Comparison of ENCODE assay signal across 12 cellular contexts in genomic region chr12:54261817-54262402, GRCh38. TPM values are rescaled to one million over a fixed set of nuclear protein-coding genes. Genes with fewer than 3 reads are reported as not detected.
A peak's percentile ranks its signal among the peaks of the same experiment; 100 is the strongest.
DNase-seq lines count a peak whose midpoint lies in the region; ATAC-seq and TF ChIP-seq lines count a peak whose summit lies in the region.
"Had no signal": no experiment of that assay in that cellular context is flagged by ENCODE, and none has a peak within 500 bp of the region (broad histone marks: within the 10 kb centered on the region; RNA-seq: fewer than 3 reads in every experiment).

No MANE protein-coding gene starts in this region.

- H3K36me3 ChIP-seq in BLaER1 = peaks cover 53% of the 10 kb centered on the region
- peaks cover 9% of the 10 kb centered on the region for H3K36me3 ChIP-seq in Karpas-422 (ENCODE audit: insufficient read depth, low read length)
- H3K36me3 ChIP-seq in muscle layer of duodenum (ENCODE audit: control insufficient read depth in 1 of 2, insufficient read depth in 2 of 2, low read length in 2 of 2) = peaks cover 5 to 12% of the 10 kb centered on the region in 2 donors

- no peak for DNase-seq in Karpas-422
- no peak for DNase-seq in germinal center (ENCODE audit: low spot score)
- no peak for DNase-seq in NCI-H2171 (lab: John Stamatoyannopoulos, UW)
- DNase-seq in ureter (ENCODE audit: low spot score) = no peak
- DNase-seq: activated naive CD4-positive, alpha-beta T cell treated with anti-CD3 and anti-CD28 coated beads, Interleukin-2, amount 10 ng/mL, durations not matched to agents 7 days and 5 days; NCI-H1105 treated with DMSO at 0.1 percent for 48 hours; retina had no signal

- H3K9me3 ChIP-seq in BLaER1 (no peaks in the 10 kb centered on the region), Karpas-422 (ENCODE audit: low read length) (no peaks in the 10 kb centered on the region), muscle layer of duodenum (ENCODE audit: control insufficient read depth in 1 of 2, low read length in 2 of 2) (no peaks in the 10 kb centered on the region)

- peak overlapping the region; percentile 21 to 55 (median 41) for H3K4me3 Mint-ChIP-seq in brain
- H3K4me3 Mint-ChIP-seq: activated naive CD4-positive, alpha-beta T cell treated with anti-CD3 and anti-CD28 coated beads, Interleukin-2, amount 10 ng/mL, durations not matched to agents 7 days and 5 days had no signal

- TF ChIP-seq CTCF in brain (conservative IDR thresholded peaks at IDR 0.05) = no peak

- H3K27me3 ChIP-seq in BLaER1 (no peaks in the 10 kb centered on the region), Karpas-422 (ENCODE audit: low read length) (no peaks in the 10 kb centered on the region), muscle layer of duodenum (ENCODE audit: low read depth, low read length) (no peaks in the 10 kb centered on the region)

- H4K20me1 ChIP-seq in BLaER1 (peaks cover 93% of the 10 kb centered on the region), Karpas-422 (ENCODE audit: insufficient read depth, low read depth, low read length) (no peaks in the 10 kb centered on the region)

- H3K4me1 ChIP-seq in BLaER1 = peaks cover 60% of the 10 kb centered on the region
- peaks cover 63% of the 10 kb centered on the region for H3K4me1 ChIP-seq in Karpas-422 (ENCODE audit: low read length)
- H3K4me1 ChIP-seq in muscle layer of duodenum (ENCODE audit: control insufficient read depth in 1 of 2, insufficient read depth in 2 of 2, low read length in 2 of 2) = peaks cover 8 to 18% of the 10 kb centered on the region in 2 donors

- H3K27me3 Mint-ChIP-seq in brain = no peaks in the 10 kb centered on the region
- H3K27me3 Mint-ChIP-seq: activated naive CD4-positive, alpha-beta T cell treated with anti-CD3 and anti-CD28 coated beads, Interleukin-2, amount 10 ng/mL, durations not matched to agents 7 days and 5 days had no signal

- peaks cover 0 to 2% (median 0%) of the 10 kb centered on the region in 5 experiments for H3K9me3 Mint-ChIP-seq in brain
- H3K9me3 Mint-ChIP-seq: activated naive CD4-positive, alpha-beta T cell treated with anti-CD3 and anti-CD28 coated beads, Interleukin-2, amount 10 ng/mL, durations not matched to agents 7 days and 5 days had no signal

- H3K4me3 ChIP-seq in BLaER1 = no peak overlapping the region
- no peak overlapping the region for H3K4me3 ChIP-seq in Karpas-422 (ENCODE audit: low read length)
- no peak overlapping the region for H3K4me3 ChIP-seq in muscle layer of duodenum (ENCODE audit: low read depth in 1 of 2, low read length in 2 of 2)

- peak overlapping the region; percentile 79 to 93 (median 91) for H3K27ac Mint-ChIP-seq in brain
- H3K27ac Mint-ChIP-seq: activated naive CD4-positive, alpha-beta T cell treated with anti-CD3 and anti-CD28 coated beads, Interleukin-2, amount 10 ng/mL, durations not matched to agents 7 days and 5 days had no signal

- H3K4me1 Mint-ChIP-seq in brain = peaks cover 84% of the 10 kb centered on the region

- peaks cover 40% of the 10 kb centered on the region for H3K79me2 ChIP-seq in Karpas-422 (ENCODE audit: low read length)

- no peak overlapping the region for H2AFZ ChIP-seq in Karpas-422 (ENCODE audit: low read length)

- peak overlapping the region; percentile 78; the same call in 1 of the 2 replicates for H3K4me2 ChIP-seq in BLaER1
- H3K4me2 ChIP-seq in Karpas-422 (ENCODE audit: low read depth, low read length, poor library complexity, severe bottlenecking) = peak overlapping the region; percentile 2

- no peak for ATAC-seq in GM21515 (IDR thresholded peaks at IDR 0.05; ENCODE audit: unreplicated experiment)
- ATAC-seq: activated CD4-positive, CD25-positive, alpha-beta regulatory T cell treated with anti-CD3 and anti-CD28 coated beads, Interleukin-2, amount 50 U/mL, for 24 hours had no signal

- H3K9ac ChIP-seq in BLaER1 (peak overlapping the region; percentile 15; the same call in 1 of the 2 replicates), Karpas-422 (ENCODE audit: low read length) (no peak overlapping the region)

- H3K36me3 Mint-ChIP-seq in brain = peaks cover 23% of the 10 kb centered on the region

- no peaks in the 10 kb centered on the region for H3K9me2 ChIP-seq in Karpas-422 (replicated peaks; ENCODE audit: insufficient read depth, low read length)

- H3K27ac ChIP-seq in BLaER1 (no peak overlapping the region), Karpas-422 (ENCODE audit: low read length) (peak overlapping the region; percentile 27), muscle layer of duodenum (ENCODE audit: low read length) (peak overlapping the region; percentile 24)

RNA-seq across cellular contexts. Expression of gene CBX5, which starts 18.0 kb away (rescaled TPM):
- 25.2 and 41.0 TPM in 2 replicates for total RNA-seq in Karpas-422 (2014; rRNA removed; shearing (Covaris generic); ENCODE audit: low replicate concordance)
- polyA plus RNA-seq in brain (ENCODE audit: insufficient read depth, low read depth, low replicate concordance) = 44.7 TPM
- total RNA-seq in ureter = 70.2 TPM

RNA-seq across cellular contexts. Expression of gene HNRNPA1, which starts 18.6 kb away (rescaled TPM):
- 249 and 260 TPM in 2 replicates for total RNA-seq in Karpas-422 (2014; rRNA removed; shearing (Covaris generic); ENCODE audit: low replicate concordance)
- 1,157 TPM for polyA plus RNA-seq in brain (ENCODE audit: insufficient read depth, low read depth, low replicate concordance)
- total RNA-seq in ureter = 1,348 TPM

RNA-seq across cellular contexts. Expression of gene NFE2, which starts 38.9 kb away (rescaled TPM):
- not detected in 2 replicates for total RNA-seq in Karpas-422 (2014; rRNA removed; shearing (Covaris generic); ENCODE audit: low replicate concordance)
- 0.83 TPM for polyA plus RNA-seq in brain (ENCODE audit: insufficient read depth, low read depth, low replicate concordance)
- 0.57 TPM for total RNA-seq in ureter
